1 cellular context compared by ENCODE assay signal in the genomic region with DNA sequence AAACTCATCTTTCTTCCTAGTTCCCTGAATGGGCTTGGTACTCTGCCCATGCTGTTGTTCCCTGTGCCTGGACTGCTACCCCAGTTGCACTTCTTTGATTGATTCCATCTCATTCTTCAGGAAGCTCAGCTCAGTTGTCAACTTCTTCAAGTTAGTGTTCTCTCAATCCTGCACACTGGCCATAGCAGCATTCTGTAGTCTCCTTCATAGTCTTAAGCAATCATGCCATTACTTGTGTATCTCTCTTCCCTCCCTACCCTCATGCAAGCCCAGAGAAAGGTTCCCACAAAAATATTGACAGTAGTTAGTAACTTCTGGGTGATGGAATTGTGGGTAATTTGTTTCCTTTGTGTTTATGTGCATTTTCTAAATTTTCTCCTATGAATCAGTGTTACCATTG.
TF ChIP-seq lines count a peak whose summit lies in the region.

No MANE protein-coding gene starts in this region.

TF ChIP-seq in GM12878, 131 proteins besides CTCF, POLR2A, EP300 and RAD21:
- no peak for TF ChIP-seq MTA2 (IDR thresholded peaks at IDR 0.05; ENCODE audit: low read depth)
- TF ChIP-seq SMAD5 (IDR thresholded peaks at IDR 0.05; ENCODE audit: low read depth) = no peak
- no peak for TF ChIP-seq KAT2A (conservative IDR thresholded peaks at IDR 0.05; ENCODE audit: control insufficient read depth, low read depth, low read length)
- TF ChIP-seq FOXM1 (IDR thresholded peaks at IDR 0.05; ENCODE audit: low read depth, low read length) = no peak
- no peak for TF ChIP-seq SMC3 (IDR thresholded peaks at IDR 0.05; ENCODE audit: borderline replicate concordance, low read length)
